ENCODE assay signal across 8 cellular contexts in the genomic region with DNA sequence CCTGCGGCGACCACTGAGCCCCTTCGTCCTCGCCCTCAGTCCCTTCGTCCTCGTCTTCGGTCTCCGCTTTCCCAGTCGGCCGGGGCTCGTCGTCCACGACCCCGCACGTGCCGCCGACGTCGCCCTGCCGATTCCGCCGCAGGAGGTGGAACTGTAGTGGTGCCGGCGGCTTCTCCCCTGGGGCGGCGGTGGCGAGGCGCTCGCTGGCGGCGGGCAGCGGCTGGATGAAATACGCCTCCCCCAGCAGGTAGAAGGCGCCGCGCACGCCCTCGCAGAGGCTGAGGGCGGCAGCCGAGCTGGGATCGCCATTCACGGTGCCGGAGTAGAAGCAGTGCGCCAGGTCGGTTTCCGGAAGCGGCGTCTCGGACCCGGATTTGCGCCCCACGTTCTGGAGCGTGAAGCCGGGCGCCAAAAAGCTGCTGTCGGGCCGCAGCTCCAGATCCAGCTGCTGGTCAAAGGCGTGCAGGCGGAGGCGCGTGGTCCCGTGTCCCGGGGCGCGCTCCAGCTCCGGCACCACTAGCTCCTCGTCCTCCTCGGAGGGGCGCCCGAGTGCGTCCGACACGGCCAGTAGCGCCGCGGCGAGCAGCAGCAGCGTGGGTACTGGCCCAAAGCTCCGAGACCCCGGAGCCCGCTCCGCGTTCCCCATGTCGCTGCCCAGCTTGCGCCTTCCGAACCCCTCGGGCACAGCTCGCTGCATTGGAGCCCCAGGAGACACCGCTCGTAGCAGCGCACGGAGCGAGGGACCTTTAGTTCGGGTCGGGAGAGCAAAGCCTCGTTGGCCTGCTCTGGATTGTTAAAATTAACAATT.
DNase-seq lines count a peak whose midpoint lies in the region; ATAC-seq and TF ChIP-seq lines count a peak whose summit lies in the region.

No MANE protein-coding gene starts in this region.

- H3K27me3 ChIP-seq in MM.1S (replicated peaks; ENCODE audit: insufficient read depth, low read length) = peaks cover 20% of the 10 kb centered on the region
- peaks cover 40% of the 10 kb centered on the region for H3K27me3 ChIP-seq in iPS-15b (ENCODE audit: control insufficient read depth, insufficient read depth, low read length)

- no peaks in the 10 kb centered on the region for H3K9me2 ChIP-seq in MM.1S (replicated peaks; ENCODE audit: insufficient read depth, low read length)

- H2AFZ ChIP-seq in MM.1S (ENCODE audit: low read length) = peak overlapping the region; percentile 96

- H3K36me3 ChIP-seq in MM.1S (replicated peaks; ENCODE audit: insufficient read depth, low read length) = no peaks in the 10 kb centered on the region
- peaks cover 4% of the 10 kb centered on the region for H3K36me3 ChIP-seq in iPS-15b (ENCODE audit: control insufficient read depth, insufficient read depth, low read length)

- H3K4me3 ChIP-seq in MM.1S (ENCODE audit: low read length) = peak overlapping the region; percentile 78
- peak overlapping the region; percentile 73 for H3K4me3 ChIP-seq in iPS-15b (ENCODE audit: low read depth, low read length)

- no peaks in the 10 kb centered on the region for H3K9me3 ChIP-seq in MM.1S (replicated peaks; ENCODE audit: insufficient read depth, low read length)
- no peaks in the 10 kb centered on the region for H3K9me3 ChIP-seq in iPS-15b (ENCODE audit: control insufficient read depth, insufficient read depth, low read length)

- H4K20me1 ChIP-seq in MM.1S (ENCODE audit: insufficient read depth, low read length) = no peaks in the 10 kb centered on the region

- DNase-seq in COR-L47 (lab: John Stamatoyannopoulos, UW) (peak; percentile 64), MM.1S (peak; percentile 45), astrocyte of the hippocampus (ENCODE audit: low read depth, low spot score) (peak; percentile 71), retina (peak; percentile 88), KG1 (lab: John Stamatoyannopoulos, UW) (no peak), RKO (ENCODE audit: low spot score) (no peak)

- TF ChIP-seq CTCF in MM.1S (IDR thresholded peaks at IDR 0.05; ENCODE audit: low read length) = 0 out of 2 replicates have a peak, but pooled peaks have one; percentile 3

- H3K4me1 ChIP-seq in MM.1S (ENCODE audit: low read length) = no peaks in the 10 kb centered on the region; the same call in 1 of the 2 replicates
- H3K4me1 ChIP-seq in iPS-15b (ENCODE audit: control insufficient read depth, insufficient read depth, low read length) = peaks cover 6% of the 10 kb centered on the region

- no peak for ATAC-seq in GM21723 (IDR thresholded peaks at IDR 0.05; ENCODE audit: unreplicated experiment)

- H3K9ac ChIP-seq in MM.1S (ENCODE audit: low read length) = peak overlapping the region; percentile 30; the same call in 1 of the 2 replicates
- H3K9ac ChIP-seq in iPS-15b (ENCODE audit: low read depth, low read length) = peak overlapping the region; percentile 61

- H3K27ac ChIP-seq in MM.1S (ENCODE audit: low read length) = no peak overlapping the region

- peak overlapping the region; percentile 92 for H3K4me2 ChIP-seq in MM.1S (ENCODE audit: low read depth, low read length)

- no peaks in the 10 kb centered on the region for H3F3A ChIP-seq in MM.1S (ENCODE audit: insufficient read depth, low read length)

- H3K79me2 ChIP-seq in MM.1S (ENCODE audit: low read length) = no peaks in the 10 kb centered on the region

Comparison
In these comparisons a context has a peak if more than half of its experiments do, and no peak if none do; other contexts are left out.
1. DNase-seq: peak in COR-L47 (single experiment), MM.1S (single experiment), astrocyte of the hippocampus (single experiment) and retina (single experiment); none in KG1 (single experiment) and RKO (single experiment).